ENCODE assay signal across 30 cellular contexts in genomic region chr5:19866088-19866446, GRCh38.
DNase-seq lines count a peak whose midpoint lies in the region; ATAC-seq and TF ChIP-seq lines count a peak whose summit lies in the region.
"Had no signal": no experiment of that assay in that cellular context is flagged by ENCODE, and none has a peak within 500 bp of the region (broad histone marks: within the 10 kb centered on the region; RNA-seq: fewer than 3 reads in every experiment).

No MANE protein-coding gene starts in this region.

- H3K36me3 Mint-ChIP-seq in chondrocyte (ENCODE audit: low read depth) (no peaks in the 10 kb centered on the region), mesothelial cell of epicardium (no peaks in the 10 kb centered on the region)
- H3K36me3 Mint-ChIP-seq: activated naive CD8-positive, alpha-beta T cell treated with anti-CD3 and anti-CD28 coated beads, Interleukin-2, amount 10 ng/mL, durations not matched to agents 7 days and 5 days had no signal

- peaks cover 11% of the 10 kb centered on the region for H3K9me3 ChIP-seq in Karpas-422 (ENCODE audit: low read length)
- H3K9me3 ChIP-seq: gastroesophageal sphincter, HAP-1, stomach had no signal

- H3K4me3 ChIP-seq in AG09309 (ENCODE audit: control insufficient read depth, low read depth, low read length): peak overlapping the region; percentile 3; the same call in 1 of the 2 replicates
- no peak overlapping the region for H3K4me3 ChIP-seq in Karpas-422 (ENCODE audit: low read length)
- H3K4me3 ChIP-seq: gastroesophageal sphincter, HAP-1, mucosa of descending colon, stomach had no signal

- no peak for ATAC-seq in HG02938 (IDR thresholded peaks at IDR 0.05; ENCODE audit: unreplicated experiment)
- ATAC-seq in HG02678 (IDR thresholded peaks at IDR 0.05; ENCODE audit: unreplicated experiment): no peak
- ATAC-seq: esophagus mucosa, gastroesophageal sphincter, mucosa of descending colon had no signal

- H3K27me3 ChIP-seq in Karpas-422 (ENCODE audit: low read length): no peaks in the 10 kb centered on the region
- H3K27me3 ChIP-seq: gastroesophageal sphincter, stomach had no signal

- no peaks in the 10 kb centered on the region for H4K20me1 ChIP-seq in Karpas-422 (ENCODE audit: insufficient read depth, low read depth, low read length)

- H3K4me2 ChIP-seq in Karpas-422 (ENCODE audit: low read depth, low read length, poor library complexity, severe bottlenecking): no peak overlapping the region

- H3K4me1 ChIP-seq in Karpas-422 (ENCODE audit: low read length): no peaks in the 10 kb centered on the region
- H3K4me1 ChIP-seq: gastroesophageal sphincter, HAP-1, stomach had no signal

- no peak for DNase-seq in AG09309 (ENCODE audit: low read depth)
- DNase-seq in M059J (ENCODE audit: low read depth): peak; percentile 66
- DNase-seq in chondrocyte (ENCODE audit: low spot score): no peak
- DNase-seq in mesothelial cell of epicardium (ENCODE audit: low spot score in 2 of 2, unreplicated experiment in 2 of 2): no peak
- no peak for DNase-seq in Karpas-422
- DNase-seq in hypothalamus (lab: John Stamatoyannopoulos, UW): no peak
- DNase-seq: activated CD4-positive, alpha-beta T cell treated with anti-CD3 and anti-CD28 coated beads, Interleukin-2, amount 50 U/mL, for 4 hours; activated CD4-positive, CD25-positive, alpha-beta regulatory T cell; activated CD8-positive, alpha-beta memory T cell treated with anti-CD3 and anti-CD28 coated beads, Interleukin-2, amount 50 U/mL, for 48 hours; activated naive CD8-positive, alpha-beta T cell treated with anti-CD3 and anti-CD28 coated beads, Interleukin-2, amount 10 ng/mL, durations not matched to agents 7 days and 5 days; COR-L47; DMS79; effector CD8-positive, alpha-beta T cell; Kasumi-1; mucosa of descending colon; NCI-H1092; NCI-H2029 treated with DMSO at 0.1 percent for 48 hours; NCI-H345; NCI-H82; nephron progenitor cell; OCI-M1; posterior cingulate gyrus; Right ventricle myocardium superior; stomach had no signal

- no peak overlapping the region for H3K27ac ChIP-seq in Karpas-422 (ENCODE audit: low read length)
- H3K27ac ChIP-seq: gastroesophageal sphincter, stomach had no signal

- H3K4me3 Mint-ChIP-seq in chondrocyte (ENCODE audit: unreplicated experiment) (peak overlapping the region; percentile 38), mesothelial cell of epicardium (peak overlapping the region; percentile 51)
- H3K4me3 Mint-ChIP-seq: activated naive CD8-positive, alpha-beta T cell treated with anti-CD3 and anti-CD28 coated beads, Interleukin-2, amount 10 ng/mL, durations not matched to agents 7 days and 5 days; B cell; nephron progenitor cell had no signal

- H3K9ac ChIP-seq in Karpas-422 (ENCODE audit: low read length): no peak overlapping the region

- H3K9me3 Mint-ChIP-seq in chondrocyte (ENCODE audit: low read depth): no peaks in the 10 kb centered on the region
- H3K9me3 Mint-ChIP-seq in mesothelial cell of epicardium: no peaks in the 10 kb centered on the region
- H3K9me3 Mint-ChIP-seq: nephron progenitor cell had no signal

- H2AFZ ChIP-seq in Karpas-422 (ENCODE audit: low read length): no peak overlapping the region

- H3K79me2 ChIP-seq in Karpas-422 (ENCODE audit: low read length): no peaks in the 10 kb centered on the region

- H3K9me2 ChIP-seq in Karpas-422 (replicated peaks; ENCODE audit: insufficient read depth, low read length): no peaks in the 10 kb centered on the region

- TF ChIP-seq CTCF in AG09309 (IDR thresholded peaks at IDR 0.05; ENCODE audit: control insufficient read depth, insufficient read depth, low read depth, low read length, missing control alignments): no peak
- TF ChIP-seq CTCF in chondrocyte (IDR thresholded peaks at IDR 0.05): no peak
- TF ChIP-seq CTCF in mesothelial cell of epicardium (IDR thresholded peaks at IDR 0.05; ENCODE audit: unreplicated experiment): no peak

- H3K27me3 Mint-ChIP-seq in chondrocyte (ENCODE audit: low read depth): peaks cover 6% of the 10 kb centered on the region
- H3K27me3 Mint-ChIP-seq in mesothelial cell of epicardium (ENCODE audit: low read depth): no peaks in the 10 kb centered on the region
- H3K27me3 Mint-ChIP-seq: activated naive CD8-positive, alpha-beta T cell treated with anti-CD3 and anti-CD28 coated beads, Interleukin-2, amount 10 ng/mL, durations not matched to agents 7 days and 5 days; B cell had no signal

- H3K4me1 Mint-ChIP-seq in chondrocyte (ENCODE audit: low read depth): peaks cover 9% of the 10 kb centered on the region
- H3K4me1 Mint-ChIP-seq in mesothelial cell of epicardium: peaks cover 18% of the 10 kb centered on the region
- H3K4me1 Mint-ChIP-seq: activated naive CD8-positive, alpha-beta T cell treated with anti-CD3 and anti-CD28 coated beads, Interleukin-2, amount 10 ng/mL, durations not matched to agents 7 days and 5 days; B cell had no signal

- H3K27ac Mint-ChIP-seq in chondrocyte (ENCODE audit: unreplicated experiment) (no peak overlapping the region), mesothelial cell of epicardium (peak overlapping the region; percentile 94)
- H3K27ac Mint-ChIP-seq: activated naive CD8-positive, alpha-beta T cell treated with anti-CD3 and anti-CD28 coated beads, Interleukin-2, amount 10 ng/mL, durations not matched to agents 7 days and 5 days; B cell; nephron progenitor cell had no signal

- H3K36me3 ChIP-seq in Karpas-422 (ENCODE audit: insufficient read depth, low read length): no peaks in the 10 kb centered on the region
- H3K36me3 ChIP-seq: gastroesophageal sphincter, HAP-1, stomach had no signal
